ENCODE assay signal across 8 cellular contexts in genomic region chrX:135985123-135985973, GRCh38. TPM values are rescaled to one million over a fixed set of nuclear protein-coding genes. Genes with fewer than 3 reads are reported as not detected.
DNase-seq lines count a peak whose midpoint lies in the region; ATAC-seq, FAIRE-seq and TF ChIP-seq lines count a peak whose summit lies in the region.

Gene SLC9A6, plus strand, starts transcription at chrX:135985435. Its CDS starts 224 bp downstream, at chrX:135985659.

- POLR2A ChIA-PET in endothelial cell of umbilical vein (lab: Charles Lee) = no interaction called here

- CTCF ChIA-PET in endothelial cell of umbilical vein (lab: Charles Lee) = interaction anchor here (0.8 to 1.5 kb wide), 3 partner anchors 10 to 43 kb away, joined by 3 read pairs; no protein-coding TSS in a partner anchor

- peaks cover 6% of the 10 kb centered on the region for H3K4me1 ChIP-seq in endothelial cell of umbilical vein (ENCODE audit: control insufficient read depth, extremely low read depth, insufficient read depth, low read length)

- H3K9me1 ChIP-seq in endothelial cell of umbilical vein (replicated peaks; ENCODE audit: control insufficient read depth, extremely low read depth, insufficient read depth, low read length) = no peaks in the 10 kb centered on the region

- H3K9ac ChIP-seq in endothelial cell of umbilical vein (replicated peaks; ENCODE audit: extremely low read depth, insufficient read depth, low read length) = peak within 1 kb of the TSS; percentile 83

- no peaks in the 10 kb centered on the region for H3K27me3 ChIP-seq in endothelial cell of umbilical vein (ENCODE audit: control insufficient read depth in 2 of 2, insufficient read depth in 2 of 2, low read length in 2 of 2)

- no peak for TF ChIP-seq POLR2A in endothelial cell of umbilical vein (IDR thresholded peaks at IDR 0.05; ENCODE audit: low read depth, low read length)

- peaks cover 10% of the 10 kb centered on the region for H3K79me2 ChIP-seq in endothelial cell of umbilical vein (ENCODE audit: control insufficient read depth, insufficient read depth, low read length)

- dilution Hi-C loops in endothelial cell of umbilical vein (cut with MboI; ENCODE audit: extremely low pct_ligation_motif_present, low sequenced_read_pairs) = no loop called here

- BruUV-seq in endothelial cell of umbilical vein (replicated peaks; lab: Mats Ljungman, UMichigan) = no TSS peak

- peaks cover 0 to 4% (median 1%) of the 10 kb centered on the region in 7 donors for H3K9me3 Mint-ChIP-seq in CD14-positive monocyte

- peak within 1 kb of the TSS; percentile 92 to 93 for H3K4me3 Mint-ChIP-seq in CD14-positive monocyte

- peaks cover 59% of the 10 kb centered on the region for H3K4me1 Mint-ChIP-seq in CD14-positive monocyte

- no peaks in the 10 kb centered on the region for H3K36me3 Mint-ChIP-seq in CD14-positive monocyte

- H3K36me3 ChIP-seq in endothelial cell of umbilical vein (ENCODE audit: control insufficient read depth in 2 of 2, extremely low read depth in 1 of 2, insufficient read depth in 2 of 2, low read length in 2 of 2) = no peaks in the 10 kb centered on the region

- H2AFZ ChIP-seq in endothelial cell of umbilical vein (ENCODE audit: low read depth, low read length) = peak within 1 kb of the TSS; percentile 96

- peaks cover 0 to 7% (median 2%) of the 10 kb centered on the region in 3 donors for H3K27me3 Mint-ChIP-seq in CD14-positive monocyte (ENCODE audit: low read depth in 3 of 3)

- intact Hi-C loops in CD14-positive monocyte (cut with micrococcal nuclease) (no loop called here), endothelial cell of umbilical vein (cut with micrococcal nuclease) (no loop called here)

- H3K4me3 ChIP-seq in endothelial cell of umbilical vein (replicated peaks in 1 of 3; ENCODE audit: insufficient read depth in 1 of 3, low read depth in 1 of 3, low read length in 3 of 3) = peak within 1 kb of the TSS; percentile 72 to 90 (median 76)

- no peak for DNase-seq in CD14-positive monocyte (ENCODE audit: low spot score)
- DNase-seq in NCI-H82 (lab: John Stamatoyannopoulos, UW) = peak; percentile 90
- DNase-seq in activated CD8-positive, alpha-beta memory T cell treated with anti-CD3 and anti-CD28 coated beads, Interleukin-2, amount 50 U/mL, for 24 hours (ENCODE audit: extremely low read depth) = peak; percentile 20
- DNase-seq in endothelial cell of umbilical vein (ENCODE audit: low read depth, low spot score) = peak; percentile 67
- peak; percentile 77 for DNase-seq in midbrain (lab: John Stamatoyannopoulos, UW)
- DNase-seq in stimulated activated CD8-positive, alpha-beta memory T cell treated with anti-CD3 and anti-CD28 coated beads, Interleukin-15, amount 100 ng/mL, for 48 hours (ENCODE audit: low read depth in 2 of 2) = peak; percentile 49 to 54

- no peaks in the 10 kb centered on the region for H4K20me1 ChIP-seq in endothelial cell of umbilical vein (replicated peaks; ENCODE audit: control insufficient read depth, extremely low read depth, insufficient read depth, low read length)

- peak; percentile 4 for FAIRE-seq in endothelial cell of umbilical vein (lab: Jason Lieb, UNC)

- TF ChIP-seq CTCF in CD14-positive monocyte (IDR thresholded peaks at IDR 0.05) = no peak
- TF ChIP-seq CTCF in endothelial cell of umbilical vein (IDR thresholded peaks at IDR 0.05; ENCODE audit: extremely low read depth in 1 of 2, insufficient read depth in 1 of 2, low read depth in 1 of 2, low read length in 2 of 2) = no peak

- H3K27ac ChIP-seq in endothelial cell of umbilical vein (ENCODE audit: insufficient read depth, low read depth, low read length) = peak within 1 kb of the TSS; percentile 43

- peak within 1 kb of the TSS; percentile 82 for H3K4me2 ChIP-seq in endothelial cell of umbilical vein (ENCODE audit: insufficient read depth, low read length)

- no peaks in the 10 kb centered on the region for H3K9me3 ChIP-seq in endothelial cell of umbilical vein (replicated peaks; ENCODE audit: control insufficient read depth, insufficient read depth, low read length)

- ATAC-seq in GM19324 (IDR thresholded peaks at IDR 0.05; ENCODE audit: low FRiP score, unreplicated experiment) (peak; percentile 85), HG03460 (IDR thresholded peaks at IDR 0.05; ENCODE audit: unreplicated experiment) (peak; percentile 84)

- H3K27ac Mint-ChIP-seq in CD14-positive monocyte = peak within 1 kb of the TSS; percentile 68 to 90 (median 81)

TF ChIP-seq in endothelial cell of umbilical vein, 7 proteins besides CTCF, POLR2A, EP300 and RAD21:
- no peak for TF ChIP-seq FOS (IDR thresholded peaks at IDR 0.05; ENCODE audit: borderline replicate concordance, insufficient read depth, low read length)
- peak; percentile 33 for TF ChIP-seq POLR2AphosphoS5 (IDR thresholded peaks at IDR 0.05; ENCODE audit: insufficient read depth, low read depth, low read length)

RNA-seq across cellular contexts. Expression of gene SLC9A6, which starts in this region (rescaled TPM):
- 10 to 100 TPM; 14.2 to 15.7 TPM for polyA plus RNA-seq in CD14-positive monocyte
- 14.7 and 15.5 TPM in 2 replicates for total RNA-seq in endothelial cell of umbilical vein
- 6.9 and 8.1 TPM in 2 replicates for polyA plus RNA-seq in endothelial cell of umbilical vein
- 6.5 and 6.8 TPM in 2 replicates for polyA plus RNA-seq in endothelial cell of umbilical vein (2011; cell fraction: cytosol; rRNA removed)
- 8.3 and 10.2 TPM in 2 replicates for polyA plus RNA-seq in endothelial cell of umbilical vein (2011; cell fraction: nucleus; rRNA removed)
- polyA plus RNA-seq in endothelial cell of umbilical vein (2012) = 9.2 and 10.1 TPM in 2 replicates
- polyA minus RNA-seq in endothelial cell of umbilical vein = 20.7 and 25.3 TPM in 2 replicates
- polyA minus RNA-seq in endothelial cell of umbilical vein (2011; cell fraction: cytosol; rRNA and poly(A)+ RNA removed) = 11.7 TPM
- 7.5 and 13.8 TPM in 2 replicates for polyA minus RNA-seq in endothelial cell of umbilical vein (2011; cell fraction: nucleus; rRNA and poly(A)+ RNA removed)
